Comparison of ENCODE assay signal across 8 cellular contexts in the genomic region with DNA sequence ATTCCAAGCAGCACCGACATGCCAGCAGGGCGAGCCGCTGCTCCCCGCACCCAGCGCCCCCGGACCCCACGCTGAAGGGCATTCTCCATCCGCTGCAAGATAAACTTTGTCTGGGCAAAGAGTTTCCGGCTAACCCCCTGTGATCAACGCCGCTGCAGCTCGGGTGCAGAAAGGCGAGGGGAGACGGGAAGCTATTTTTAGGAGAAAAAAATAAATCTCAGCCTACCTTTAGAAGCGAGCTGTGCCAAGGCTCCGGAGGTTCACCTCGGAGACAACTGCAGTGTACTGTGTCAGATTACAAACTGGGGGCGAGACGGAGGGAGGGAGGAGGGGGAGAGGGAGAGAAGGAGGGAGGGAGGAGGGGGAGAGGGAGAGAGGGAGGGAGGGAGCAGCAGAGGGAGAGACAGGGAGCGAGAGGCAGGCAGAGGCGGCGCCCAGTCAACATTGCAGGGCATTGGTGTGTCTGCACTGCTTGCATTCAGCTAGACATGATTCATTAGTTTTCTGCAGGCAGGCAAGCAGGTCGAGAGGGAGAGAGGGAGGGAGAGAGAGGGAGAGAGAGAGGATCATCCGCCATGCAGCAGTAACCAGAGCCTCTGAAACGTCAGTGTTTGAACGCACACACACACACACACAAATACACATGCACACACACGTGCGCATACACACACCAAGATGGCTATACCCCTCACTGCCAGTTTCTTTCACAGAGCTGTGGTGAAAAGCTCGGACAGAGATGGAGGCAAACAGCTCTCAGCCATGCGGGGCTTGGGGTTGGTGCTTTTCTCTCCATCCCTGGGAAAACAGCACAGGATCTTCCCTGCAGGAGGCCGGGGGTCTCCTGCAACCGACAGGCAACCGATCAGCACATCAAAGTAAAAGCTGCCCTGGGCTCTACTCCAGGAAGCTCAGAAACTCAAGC. TPM values are rescaled to one million over a fixed set of nuclear protein-coding genes. Genes with fewer than 3 reads are reported as not detected.
DNase-seq lines count a peak whose midpoint lies in the region; ATAC-seq and TF ChIP-seq lines count a peak whose summit lies in the region.

Gene RIMBP2, minus strand, starts transcription at position 304 of the 922 bp plus-strand sequence. CDS start 237,286 bp downstream, outside the sequence.

- BruUV-seq in PC-3 (replicated peaks; lab: Mats Ljungman, UMichigan) = no TSS peak

- H3K36me3 ChIP-seq in mucosa of descending colon (ENCODE audit: low read depth) (no peaks in the 10 kb centered on the region), PC-3 (ENCODE audit: low read depth, low read length) (no peaks in the 10 kb centered on the region)

- no peak for TF ChIP-seq CTCF in mucosa of descending colon (IDR thresholded peaks at IDR 0.05)
- no peak for TF ChIP-seq CTCF in PC-3 (conservative IDR thresholded peaks at IDR 0.05; ENCODE audit: low read depth, low read length)

- H3K4me1 ChIP-seq in mucosa of descending colon (ENCODE audit: low read depth) (no peaks in the 10 kb centered on the region), PC-3 (ENCODE audit: insufficient read depth, low read length) (no peaks in the 10 kb centered on the region)

- no peak within 1 kb of the TSS for H3K4me2 ChIP-seq in PC-3 (ENCODE audit: low read length)

- ATAC-seq in mucosa of descending colon = peak; percentile 20
- no peak for ATAC-seq in GM19328 (IDR thresholded peaks at IDR 0.05; ENCODE audit: unreplicated experiment)
- no peak for ATAC-seq in PC-3

- H3K4me3 ChIP-seq in mucosa of descending colon (no peak within 1 kb of the TSS), PC-3 (ENCODE audit: low read length) (no peak within 1 kb of the TSS)

- no peak within 1 kb of the TSS for H3K27ac ChIP-seq in PC-3 (ENCODE audit: low read length)

- H3F3A ChIP-seq in PC-3 (ENCODE audit: low read length, unreplicated experiment) = no peaks in the 10 kb centered on the region

- 0 out of 2 replicates have a peak, but pooled peaks cover 6% of the 10 kb centered on the region for H3K27me3 ChIP-seq in PC-3 (ENCODE audit: low read length)

- H3K9me3 ChIP-seq in mucosa of descending colon (no peaks in the 10 kb centered on the region), PC-3 (ENCODE audit: low read length) (no peaks in the 10 kb centered on the region)

- no peaks in the 10 kb centered on the region for H4K20me1 ChIP-seq in PC-3 (ENCODE audit: low read length)

- H2AFZ ChIP-seq in PC-3 (ENCODE audit: low read length) = no peak within 1 kb of the TSS

- intact Hi-C loops in mucosa of descending colon (cut with DNase I, micrococcal nuclease) = no loop called here
- intact Hi-C loops in PC-3 (cut with micrococcal nuclease) = no loop called here

- H3K9me2 ChIP-seq in PC-3 (replicated peaks; ENCODE audit: low read length) = no peaks in the 10 kb centered on the region

- POLR2A ChIA-PET in PC-3 (lab: Charles Lee; ENCODE audit: unreplicated experiment) = no interaction called here

- CTCF ChIA-PET in PC-3 (lab: Charles Lee) = no interaction called here

- H3K79me2 ChIP-seq in PC-3 (ENCODE audit: low read length) = no peaks in the 10 kb centered on the region

- peak; percentile 3 for DNase-seq in EH (ENCODE audit: low read depth)
- peak; percentile 68 for DNase-seq in NCI-H2029 treated with DMSO at 0.1 percent for 48 hours (lab: John Stamatoyannopoulos, UW)
- no peak for DNase-seq in cerebellum (ENCODE audit: low spot score)
- no peak for DNase-seq in mucosa of descending colon
- no peak for DNase-seq in effector CD8-positive, alpha-beta T cell (lab: John Stamatoyannopoulos, UW)
- no peak for DNase-seq in mucosa of gallbladder (ENCODE audit: low spot score)
- no peak for DNase-seq in PC-3

- H3K9ac ChIP-seq in PC-3 (ENCODE audit: low read length) = no peak within 1 kb of the TSS

RNA-seq across cellular contexts. Expression of gene RIMBP2, which starts in this region (rescaled TPM):
- total RNA-seq in cerebellum (14.5 TPM), mucosa of descending colon (1 to 10 TPM; 2.3 to 5.9 (median 5.4) TPM), mucosa of gallbladder (1.3 TPM), PC-3 (2014; rRNA removed) (not detected in 2 replicates)

Comparison
In these comparisons a context has a peak if more than half of its experiments do, and no peak if none do; other contexts are left out.
1. DNase-seq: peak in EH (single experiment) and NCI-H2029 treated with DMSO at 0.1 percent for 48 hours (single experiment); none in cerebellum (single experiment), mucosa of descending colon (0 of 3), effector CD8-positive, alpha-beta T cell (single experiment), mucosa of gallbladder (single experiment) and PC-3 (single experiment).